ENCODE assay signal across 1 cellular context in the genomic region with DNA sequence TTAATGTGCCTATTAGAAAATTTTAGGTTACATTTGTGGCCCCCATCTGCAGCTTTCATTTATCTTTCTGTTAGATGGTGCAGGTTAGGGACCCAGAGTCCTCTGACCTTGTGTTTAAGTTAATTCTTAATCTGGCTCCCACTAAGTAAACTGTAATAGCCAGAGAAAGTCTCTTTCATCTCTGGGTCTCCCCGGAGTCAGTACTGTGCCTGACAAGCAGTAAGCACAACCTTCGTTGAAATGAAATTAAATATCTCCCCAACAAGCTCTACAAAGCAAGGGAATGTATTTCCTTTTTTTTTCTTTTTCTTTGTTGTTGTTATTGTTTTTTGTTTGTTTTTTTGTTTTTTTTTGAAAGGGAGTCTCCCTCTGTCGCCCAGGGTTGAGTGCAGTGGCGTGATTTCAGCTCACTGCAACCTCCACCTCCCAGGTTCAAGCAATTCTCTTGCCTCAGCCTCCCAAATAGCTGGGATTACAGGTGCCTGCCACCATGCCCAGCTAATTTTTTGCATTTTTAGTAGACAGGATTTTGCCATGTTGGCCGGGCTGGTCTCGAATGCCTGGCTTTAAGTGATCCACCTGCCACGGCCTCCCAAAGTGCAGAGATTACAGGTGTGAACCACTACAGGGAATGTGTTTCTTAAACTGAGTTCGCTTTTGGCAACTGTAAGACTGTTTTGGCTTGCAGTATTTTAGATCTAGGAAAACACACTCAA.
TF ChIP-seq lines count a peak whose summit lies in the region.

No MANE protein-coding gene starts in this region.

TF ChIP-seq in A549, 52 proteins besides CTCF, POLR2A, EP300 and RAD21 (continued from another document):
- TF ChIP-seq KDM1A (IDR thresholded peaks at IDR 0.05; ENCODE audit: low read depth) (no peak), TFCP2L1 (CRISPR knock-in tag; IDR thresholded peaks at IDR 0.05) (no peak)
